ENCODE assay signal across 1 cellular context in genomic region chr10:52346394-52347326, GRCh38.
TF ChIP-seq lines count a peak whose summit lies in the region.

No MANE protein-coding gene starts in this region.

TF ChIP-seq in IMR-90, 13 proteins besides CTCF, POLR2A, EP300 and RAD21:
- no peak for TF ChIP-seq MXI1 (IDR thresholded peaks at IDR 0.05; ENCODE audit: borderline replicate concordance, low read depth, low read length)
- TF ChIP-seq ELK1 (IDR thresholded peaks at IDR 0.05; ENCODE audit: borderline replicate concordance, low read depth, low read length), result no peak
- TF ChIP-seq MAZ (IDR thresholded peaks at IDR 0.05; ENCODE audit: borderline replicate concordance, low read depth, low read length), result no peak
- TF ChIP-seq FOS (IDR thresholded peaks at IDR 0.05; ENCODE audit: low read depth, low read length), result no peak
- no peak for TF ChIP-seq RCOR1 (IDR thresholded peaks at IDR 0.05; ENCODE audit: insufficient replicate concordance, low read length)
- TF ChIP-seq SMC3 (IDR thresholded peaks at IDR 0.05; ENCODE audit: low read depth, low read length), result no peak
- TF ChIP-seq, protein P1, sequence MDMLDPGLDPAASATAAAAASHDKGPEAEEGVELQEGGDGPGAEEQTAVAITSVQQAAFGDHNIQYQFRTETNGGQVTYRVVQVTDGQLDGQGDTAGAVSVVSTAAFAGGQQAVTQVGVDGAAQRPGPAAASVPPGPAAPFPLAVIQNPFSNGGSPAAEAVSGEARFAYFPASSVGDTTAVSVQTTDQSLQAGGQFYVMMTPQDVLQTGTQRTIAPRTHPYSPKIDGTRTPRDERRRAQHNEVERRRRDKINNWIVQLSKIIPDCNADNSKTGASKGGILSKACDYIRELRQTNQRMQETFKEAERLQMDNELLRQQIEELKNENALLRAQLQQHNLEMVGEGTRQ (IDR thresholded peaks at IDR 0.05; ENCODE audit: low read depth, low read length), result no peak
- no peak for TF ChIP-seq NFE2L2 (IDR thresholded peaks at IDR 0.05; ENCODE audit: low read depth, low read length)
- TF ChIP-seq CEBPB (IDR thresholded peaks at IDR 0.05; ENCODE audit: low read depth, low read length), result no peak
- no peak for TF ChIP-seq CHD1 (IDR thresholded peaks at IDR 0.05; ENCODE audit: low read depth, low read length)
- TF ChIP-seq RFX5 (IDR thresholded peaks at IDR 0.05; ENCODE audit: low read depth, low read length), result no peak
- TF ChIP-seq MAFK (IDR thresholded peaks at IDR 0.05; ENCODE audit: low read depth, low read length), result no peak
- no peak for TF ChIP-seq BHLHE40 (IDR thresholded peaks at IDR 0.05; ENCODE audit: low read depth, low read length)
